Comparison of ENCODE assay signal across 15 cellular contexts in the genomic region with DNA sequence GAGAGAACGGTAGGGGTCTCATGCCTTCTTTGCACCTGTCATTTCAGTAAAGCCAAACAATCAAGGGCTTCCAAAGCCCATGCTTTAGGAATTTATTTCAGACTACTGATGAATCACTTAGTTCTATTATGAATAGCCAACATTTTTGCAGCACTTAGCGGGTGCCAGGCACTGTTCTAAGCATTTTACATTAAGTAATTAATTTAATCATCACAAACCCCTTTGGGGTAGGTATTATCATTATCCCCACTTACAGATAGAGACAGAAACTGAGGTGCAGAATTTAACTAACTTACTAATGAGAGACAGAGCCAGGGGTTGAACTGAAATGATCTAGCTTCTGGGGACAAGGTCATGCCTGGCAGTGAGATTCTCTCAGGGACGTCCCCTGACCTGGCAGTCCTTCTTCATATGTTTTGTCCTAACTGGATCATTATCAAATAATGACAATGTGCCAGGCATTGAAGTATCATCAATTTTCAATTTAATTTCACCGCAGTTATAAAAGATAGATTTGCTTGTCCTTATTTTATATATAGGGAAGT. TPM values are rescaled to one million over a fixed set of nuclear protein-coding genes. Genes with fewer than 3 reads are reported as not detected.
DNase-seq lines count a peak whose midpoint lies in the region; ATAC-seq, FAIRE-seq and TF ChIP-seq lines count a peak whose summit lies in the region.
"Had no signal": no experiment of that assay in that cellular context is flagged by ENCODE, and none has a peak within 500 bp of the region (broad histone marks: within the 10 kb centered on the region; RNA-seq: fewer than 3 reads in every experiment).

No MANE protein-coding gene starts in this region.

- H3K9me3 Mint-ChIP-seq in stimulated activated memory B cell treated with anti-CD40 and anti-IgM and Interleukin-4, amounts not matched to agents 10 μg/mL and 1 μg/mL and 100 μg/mL, for 72 hours: no peaks in the 10 kb centered on the region
- H3K9me3 Mint-ChIP-seq: central memory CD8-positive, alpha-beta T cell had no signal

- no peaks in the 10 kb centered on the region for H4K20me1 ChIP-seq in HepG2 (ENCODE audit: insufficient read depth, low read length)

- H3K36me3 Mint-ChIP-seq in stimulated activated memory B cell treated with anti-CD40 and anti-IgM and Interleukin-4, amounts not matched to agents 10 μg/mL and 1 μg/mL and 100 μg/mL, for 72 hours: no peaks in the 10 kb centered on the region

- POLR2A ChIA-PET in HepG2 (lab: Yijun Ruan, JAX): no interaction called here

- H3K9me3 ChIP-seq in liver (ENCODE audit: control insufficient read depth in 4 of 4, low read length in 3 of 4): no peaks in the 10 kb centered on the region
- H3K9me3 ChIP-seq in HepG2 (ENCODE audit: low read length): no peaks in the 10 kb centered on the region
- no peaks in the 10 kb centered on the region for H3K9me3 ChIP-seq in colonic mucosa
- H3K9me3 ChIP-seq in parathyroid adenoma (ENCODE audit: control insufficient read depth, low read length): no peaks in the 10 kb centered on the region
- H3K9me3 ChIP-seq: Caco-2 had no signal

- TF ChIP-seq CTCF in liver (IDR thresholded peaks at IDR 0.05; ENCODE audit: low read depth, low read length, missing input control) (no peak), HepG2 (CRISPR knock-in tag; IDR thresholded peaks at IDR 0.05) (no peak), colonic mucosa (IDR thresholded peaks at IDR 0.05) (no peak), parathyroid adenoma (IDR thresholded peaks at IDR 0.05) (no peak)

- DNase-seq in HepG2 (ENCODE audit: low spot score) (no peak), colonic mucosa (no peak), SIG-M5 treated with dmso at 0.1 percent for 504 hours (lab: John Stamatoyannopoulos, UW; ENCODE audit: unreplicated experiment) (no peak), D341Med (ENCODE audit: low spot score) (no peak)
- DNase-seq: activated CD8-positive, alpha-beta memory T cell treated with anti-CD3 and anti-CD28 coated beads for 24 hours; activated naive CD4-positive, alpha-beta T cell treated with Interleukin-2 at 50 U/mL for 16 hours; Caco-2; Karpas-422; NCI-H187; SIG-M5 had no signal

- no peak for TF ChIP-seq EP300 in HepG2 (IDR thresholded peaks at IDR 0.05; ENCODE audit: low read depth in 2 of 2, low read length in 2 of 2)
- TF ChIP-seq EP300 in HepG2 (CRISPR knock-in tag; IDR thresholded peaks at IDR 0.05; ENCODE audit: borderline replicate concordance): no peak

- in situ Hi-C loops in HepG2 (cut with HindIII; ENCODE audit: extremely low pct_ligation_motif_present, low pct_unique_long_range_greater_than_20kb): no loop called here

- FAIRE-seq in HepG2 (lab: Jason Lieb, UNC): no peak

- H3K4me3 Mint-ChIP-seq in stimulated activated memory B cell treated with anti-CD40 and anti-IgM and Interleukin-4, amounts not matched to agents 10 μg/mL and 1 μg/mL and 100 μg/mL, for 72 hours: no peak overlapping the region
- H3K4me3 Mint-ChIP-seq: central memory CD8-positive, alpha-beta T cell had no signal

- H3K27me3 ChIP-seq in liver (ENCODE audit: control insufficient read depth in 4 of 4, insufficient read depth in 4 of 4, low read length in 3 of 4) (no peaks in the 10 kb centered on the region), HepG2 (ENCODE audit: control insufficient read depth in 1 of 2, insufficient read depth in 2 of 2, low read length in 2 of 2) (peaks cover 0 to 27% of the 10 kb centered on the region in 2 experiments; a peak in 4 of 5 replicates), colonic mucosa (no peaks in the 10 kb centered on the region), parathyroid adenoma (ENCODE audit: control insufficient read depth, insufficient read depth, low read length) (no peaks in the 10 kb centered on the region)

- peaks cover 8 to 17% (median 10%) of the 10 kb centered on the region in 4 donors for H3K4me1 ChIP-seq in liver (ENCODE audit: control insufficient read depth in 4 of 4, insufficient read depth in 4 of 4, low read length in 3 of 4)
- H3K4me1 ChIP-seq in HepG2 (ENCODE audit: insufficient read depth, low read length): no peaks in the 10 kb centered on the region
- no peaks in the 10 kb centered on the region for H3K4me1 ChIP-seq in colonic mucosa
- H3K4me1 ChIP-seq in parathyroid adenoma: no peaks in the 10 kb centered on the region
- H3K4me1 ChIP-seq: Caco-2 had no signal

- no peak overlapping the region for H3K4me3 ChIP-seq in liver (ENCODE audit: low read depth in 1 of 3, low read length in 3 of 3)
- H3K4me3 ChIP-seq in HepG2 (replicated peaks in 1 of 3; ENCODE audit: insufficient read depth in 1 of 3, low read depth in 2 of 3, low read length in 3 of 3): no peak overlapping the region
- H3K4me3 ChIP-seq in colonic mucosa: no peak overlapping the region
- no peak overlapping the region for H3K4me3 ChIP-seq in parathyroid adenoma (ENCODE audit: low read depth, low read length)

- WGBS in liver: 78% methylated on average over 4 of the region's 4 CpGs
- WGBS in HepG2 (ENCODE audit: low lambda C conversion rate): 3% methylated on average over 4 of the region's 4 CpGs

- H2AFZ ChIP-seq in HepG2 (ENCODE audit: low read length): no peak overlapping the region
- no peak overlapping the region for H2AFZ ChIP-seq in parathyroid adenoma

- H3K27ac Mint-ChIP-seq in stimulated activated memory B cell treated with anti-CD40 and anti-IgM and Interleukin-4, amounts not matched to agents 10 μg/mL and 1 μg/mL and 100 μg/mL, for 72 hours: no peak overlapping the region

- no peaks in the 10 kb centered on the region for H3K79me2 ChIP-seq in HepG2 (ENCODE audit: insufficient read depth, low read length)
- no peaks in the 10 kb centered on the region for H3K79me2 ChIP-seq in parathyroid adenoma

- H3K27me3 Mint-ChIP-seq in stimulated activated memory B cell treated with anti-CD40 and anti-IgM and Interleukin-4, amounts not matched to agents 10 μg/mL and 1 μg/mL and 100 μg/mL, for 72 hours: peaks cover 6% of the 10 kb centered on the region

- no TSS peak for BruUV-seq in HepG2 (replicated peaks; lab: Mats Ljungman, UMichigan)

- no peak for TF ChIP-seq RAD21 in liver (IDR thresholded peaks at IDR 0.05)
- no peak for TF ChIP-seq RAD21 in HepG2 (CRISPR knock-in tag; IDR thresholded peaks at IDR 0.05)

- H3K4me2 ChIP-seq in HepG2 (ENCODE audit: low read depth, low read length) (no peak overlapping the region), parathyroid adenoma (ENCODE audit: low read length) (no peak overlapping the region)

- ATAC-seq in HepG2 (no peak), GM21737 (IDR thresholded peaks at IDR 0.05; ENCODE audit: unreplicated experiment) (no peak)
- ATAC-seq in stimulated activated memory B cell treated with anti-CD40 and anti-IgM and Interleukin-4, amounts not matched to agents 10 μg/mL and 1 μg/mL and 100 μg/mL, for 72 hours: no peak

- H3K27ac ChIP-seq in liver (ENCODE audit: low read depth in 1 of 2, low read length in 2 of 2) (no peak overlapping the region), HepG2 (ENCODE audit: extremely low read length, insufficient read depth, low read length) (no peak overlapping the region), colonic mucosa (peak overlapping the region; percentile 18), parathyroid adenoma (peak overlapping the region; percentile 42)

- H3K9ac ChIP-seq in liver (ENCODE audit: low read depth in 1 of 2, low read length in 2 of 2) (no peak overlapping the region), HepG2 (ENCODE audit: insufficient read depth, low read depth, low read length) (no peak overlapping the region), colonic mucosa (ENCODE audit: low read depth in 2 of 2, low read length in 2 of 2) (no peak overlapping the region), parathyroid adenoma (no peak overlapping the region)

- TF ChIP-seq POLR2A in HepG2 (IDR thresholded peaks at IDR 0.05; ENCODE audit: insufficient read depth in 1 of 2, low read depth in 2 of 2, low read length in 2 of 2): no peak

- H3K4me1 Mint-ChIP-seq in stimulated activated memory B cell treated with anti-CD40 and anti-IgM and Interleukin-4, amounts not matched to agents 10 μg/mL and 1 μg/mL and 100 μg/mL, for 72 hours: no peaks in the 10 kb centered on the region
- H3K4me1 Mint-ChIP-seq: central memory CD8-positive, alpha-beta T cell had no signal

- CTCF ChIA-PET in HepG2 (lab: Yijun Ruan, JAX; ENCODE audit: low intra/inter-chr PET ratio, low total read pairs): no interaction called here

- intact Hi-C loops in HepG2 (cut with micrococcal nuclease; ENCODE audit: unreplicated experiment) (no loop called here), colonic mucosa (cut with DNase I) (no loop called here)

- H3K36me3 ChIP-seq in liver (ENCODE audit: control insufficient read depth in 4 of 4, insufficient read depth in 3 of 4, low read depth in 1 of 4, low read length in 3 of 4): no peaks in the 10 kb centered on the region
- H3K36me3 ChIP-seq in HepG2 (replicated peaks in 1 of 2; ENCODE audit: control insufficient read depth in 1 of 2, insufficient read depth in 2 of 2, low read length in 2 of 2): no peaks in the 10 kb centered on the region
- no peaks in the 10 kb centered on the region for H3K36me3 ChIP-seq in colonic mucosa
- no peaks in the 10 kb centered on the region for H3K36me3 ChIP-seq in parathyroid adenoma (ENCODE audit: control insufficient read depth, insufficient read depth, low read length)

RNA-seq across cellular contexts. Expression of a gene that starts 31.7 kb away (rescaled TPM):
- total RNA-seq in liver (10 to 100 TPM in 1 of 2 donors, 1 to 10 TPM in 1; 6.3 to 20.5 TPM), HepG2 (2016; rRNA removed; fragmentation: Illumina TruSeq; extraction: Trizol) (9.3 and 17.8 TPM in 2 replicates), colonic mucosa (10 to 100 TPM; 21.3 to 45.3 TPM)
- polyA plus RNA-seq in liver (10 to 100 TPM; 10.1 to 13.1 TPM), HepG2 (2011; rRNA removed) (31.8 and 34.6 TPM in 2 replicates)
- total RNA-seq in HepG2 (2016; cell fraction: cytosol; rRNA removed; fragmentation: Illumina TruSeq; extraction: Trizol; ENCODE audit: low read depth): 1.8 and 2.1 TPM in 2 replicates
- total RNA-seq in HepG2 (2016; cell fraction: insoluble cytoplasmic fraction; rRNA removed; fragmentation: Illumina TruSeq; extraction: Trizol): 7.9 and 14.7 TPM in 2 replicates
- 4.4 and 5.0 TPM in 2 replicates for total RNA-seq in HepG2 (2016; cell fraction: membrane; rRNA removed; fragmentation: Illumina TruSeq; extraction: Trizol)
- 16.8 and 17.5 TPM in 2 replicates for total RNA-seq in HepG2 (2016; cell fraction: nucleus; rRNA removed; fragmentation: Illumina TruSeq; extraction: Trizol)
- 14.2 and 15.5 TPM in 2 replicates for polyA plus RNA-seq in HepG2 (2011; cell fraction: cytosol; rRNA removed)
- 60.9 and 76.1 TPM in 2 replicates for polyA plus RNA-seq in HepG2 (2011; cell fraction: nucleus; rRNA removed)
- polyA plus RNA-seq in HepG2 (2012): 17.0 and 25.6 TPM in 2 replicates
- 0.25 and 0.33 TPM in 2 replicates for polyA plus RNA-seq in HepG2 (2016; cell fraction: cytosol; fragmentation: Illumina TruSeq; extraction: Trizol; ENCODE audit: low read depth)
- 6.9 and 9.3 TPM in 2 replicates for polyA plus RNA-seq in HepG2 (2016; cell fraction: insoluble cytoplasmic fraction; fragmentation: Illumina TruSeq; extraction: Trizol; ENCODE audit: low read depth)
- polyA plus RNA-seq in HepG2 (2016; cell fraction: membrane; fragmentation: Illumina TruSeq; extraction: Trizol; ENCODE audit: low read depth): 0.58 TPM in 2 replicates
- 14.5 and 14.6 TPM in 2 replicates for polyA plus RNA-seq in HepG2 (2016; cell fraction: nucleus; fragmentation: Illumina TruSeq; extraction: Trizol; ENCODE audit: insufficient read depth, low read depth)
- 11.5 and 103 TPM in 2 replicates for polyA minus RNA-seq in HepG2 (2011; rRNA and poly(A)+ RNA removed; ENCODE audit: low replicate concordance)
- 39.2 and 39.5 TPM in 2 replicates for polyA minus RNA-seq in HepG2 (2011; cell fraction: cytosol; rRNA and poly(A)+ RNA removed)
- 90.6 and 99.7 TPM in 2 replicates for polyA minus RNA-seq in HepG2 (2011; cell fraction: nucleus; rRNA and poly(A)+ RNA removed)

Comparison
In these comparisons a context has a peak if more than half of its experiments do, and no peak if none do; other contexts are left out.
1. H3K27ac ChIP-seq: peak in colonic mucosa (single experiment) and parathyroid adenoma (single experiment); none in liver (0 of 2) and HepG2 (single experiment).